ENCODE assay signal across 31 cellular contexts in the genomic region with DNA sequence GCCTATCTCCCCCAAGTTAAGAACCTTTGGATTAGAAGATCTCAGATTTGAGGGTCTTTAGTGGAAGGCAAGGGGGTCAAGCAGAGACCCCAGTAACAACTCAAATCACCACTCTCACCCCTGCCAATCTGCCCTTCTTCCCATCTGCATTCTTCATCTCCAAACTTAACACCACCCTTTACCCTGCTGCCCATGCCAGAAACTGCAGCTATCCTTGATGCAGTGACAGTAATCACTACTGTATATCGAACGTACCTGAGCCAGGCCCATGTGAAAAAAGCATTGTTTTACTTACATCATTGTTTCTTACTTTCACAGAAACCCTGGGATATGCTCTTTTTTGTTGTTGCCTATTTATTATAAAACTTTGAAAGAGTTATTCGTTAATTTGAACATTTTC.
"Had no signal": no experiment of that assay in that cellular context is flagged by ENCODE, and none has a peak within 500 bp of the region (broad histone marks: within the 10 kb centered on the region; RNA-seq: fewer than 3 reads in every experiment).

No MANE protein-coding gene starts in this region.

- DNase-seq: activated CD4-positive, alpha-beta T cell treated with anti-CD3 and anti-CD28 coated beads for 48 hours; activated CD4-positive, alpha-beta T cell treated with anti-CD3 and anti-CD28 coated beads, Interleukin-2, amount 50 U/mL, for 1 hour; activated CD4-positive, alpha-beta T cell treated with anti-CD3 and anti-CD28 coated beads, Interleukin-2, amount 50 U/mL, for 48 hours; activated CD8-positive, alpha-beta memory T cell treated with anti-CD3 and anti-CD28 coated beads for 24 hours; activated CD8-positive, alpha-beta T cell treated with anti-CD3 and anti-CD28 coated beads for 36 hours; activated effector memory CD4-positive, alpha-beta T cell treated with Interleukin-2 at 50 U/mL for 16 hours; activated gamma-delta T cell treated with Interleukin-2 at 50 U/mL for 16 hours; activated naive CD4-positive, alpha-beta T cell treated with anti-CD3 and anti-CD28 coated beads, Interleukin-2, amount 50 U/mL, for 16 hours; activated naive CD4-positive, alpha-beta T cell treated with Interleukin-2 at 50 U/mL for 16 hours; activated T-cell treated with anti-CD3 and anti-CD28 coated beads, Interleukin-2, amount 50 U/mL, for 4 hours; amniotic stem cell; anterior cingulate cortex; brain microvascular endothelial cell; dorsolateral prefrontal cortex; effector memory CD4-positive, alpha-beta T cell; erythroblast; foreskin keratinocyte; gastrocnemius medialis; glutamatergic neuron; heart left ventricle; T-helper 1 cell; T-helper 17 cell; T1000 had no signal

- H3K27ac Mint-ChIP-seq: activated CD8-positive, alpha-beta T cell treated with anti-CD3 and anti-CD28 coated beads for 36 hours; activated naive CD8-positive, alpha-beta T cell; activated T-helper 17 cell treated with anti-CD3 and anti-CD28 coated beads, Interleukin-2, amount 50 U/mL, for 72 hours; dendritic cell treated with granulocyte-macrophage colony-stimulating factor and Interleukin-4, amounts not matched to agents 40 ng/mL and 50 ng/mL, for 4 days; T-helper 17 cell; T-helper 2 cell treated with Interferon-gamma antibody and Interleukin-4, amounts not matched to agents 5 μg/mL and 100 μg/mL, for 36 hours had no signal

- H3K9me3 Mint-ChIP-seq: activated CD8-positive, alpha-beta T cell treated with anti-CD3 and anti-CD28 coated beads for 36 hours; activated T-cell treated with anti-CD3 and anti-CD28 coated beads, Interleukin-2, amount 50 U/mL, for 4 hours; activated T-helper 17 cell treated with anti-CD3 and anti-CD28 coated beads, Interleukin-2, amount 50 U/mL, for 72 hours; central memory CD8-positive, alpha-beta T cell; dendritic cell treated with granulocyte-macrophage colony-stimulating factor and Interleukin-4, amounts not matched to agents 40 ng/mL and 50 ng/mL, for 4 days; T-helper 2 cell treated with Interferon-gamma antibody and Interleukin-4, amounts not matched to agents 5 μg/mL and 100 μg/mL, for 36 hours had no signal

- H3K27me3 Mint-ChIP-seq: activated CD8-positive, alpha-beta T cell treated with anti-CD3 and anti-CD28 coated beads for 36 hours; activated naive CD8-positive, alpha-beta T cell; activated T-helper 17 cell treated with anti-CD3 and anti-CD28 coated beads, Interleukin-2, amount 50 U/mL, for 72 hours; central memory CD8-positive, alpha-beta T cell; dendritic cell treated with granulocyte-macrophage colony-stimulating factor and Interleukin-4, amounts not matched to agents 40 ng/mL and 50 ng/mL, for 4 days; T-helper 17 cell had no signal

- ATAC-seq: activated CD8-positive, alpha-beta T cell treated with anti-CD3 and anti-CD28 coated beads for 36 hours; activated T-cell treated with anti-CD3 and anti-CD28 coated beads, Interleukin-2, amount 50 U/mL, for 4 hours; activated T-helper 17 cell treated with anti-CD3 and anti-CD28 coated beads, Interleukin-2, amount 50 U/mL, for 72 hours; foreskin keratinocyte; gastrocnemius medialis; heart left ventricle; T-helper 17 cell had no signal

- H3K4me1 Mint-ChIP-seq: central memory CD8-positive, alpha-beta T cell had no signal

- H3K4me3 Mint-ChIP-seq: activated CD8-positive, alpha-beta T cell treated with anti-CD3 and anti-CD28 coated beads for 36 hours; activated naive CD8-positive, alpha-beta T cell; activated T-cell treated with anti-CD3 and anti-CD28 coated beads, Interleukin-2, amount 50 U/mL, for 4 hours; activated T-helper 17 cell treated with anti-CD3 and anti-CD28 coated beads, Interleukin-2, amount 50 U/mL, for 72 hours; central memory CD8-positive, alpha-beta T cell; dendritic cell treated with granulocyte-macrophage colony-stimulating factor and Interleukin-4, amounts not matched to agents 40 ng/mL and 50 ng/mL, for 4 days; T-helper 17 cell; T-helper 2 cell treated with Interferon-gamma antibody and Interleukin-4, amounts not matched to agents 5 μg/mL and 100 μg/mL, for 36 hours had no signal

- H3K4me3 ChIP-seq: coronary artery, dorsolateral prefrontal cortex, esophagus muscularis mucosa, gastrocnemius medialis, heart left ventricle, hepatocyte had no signal
